Comparison of ENCODE assay signal across 14 cellular contexts in the genomic region with DNA sequence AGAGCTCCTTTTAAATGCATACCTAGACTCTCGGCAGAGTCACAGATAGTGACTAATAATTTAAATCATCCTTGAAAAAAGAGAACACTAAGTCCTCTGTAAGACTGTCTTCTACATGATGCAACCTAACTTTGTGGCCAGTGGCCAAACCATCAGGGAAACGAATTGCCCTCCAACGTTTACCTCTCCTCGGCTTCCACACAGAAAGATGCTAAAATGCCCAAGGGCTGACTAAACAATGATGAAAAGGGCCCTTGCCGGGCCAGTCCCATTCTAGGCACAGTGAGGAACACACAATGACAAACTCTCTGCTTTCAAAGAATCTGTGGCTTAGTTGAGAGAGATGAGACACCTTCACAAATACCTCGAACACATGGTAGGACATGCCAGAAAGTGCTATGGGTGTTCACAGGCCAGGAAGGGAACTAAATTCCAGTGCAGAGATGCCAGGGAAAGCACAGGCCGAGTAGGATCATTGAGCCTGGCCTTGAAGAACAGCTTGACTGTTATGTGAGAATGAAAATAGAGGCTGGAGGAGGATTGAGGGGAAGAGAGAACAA. TPM values are rescaled to one million over a fixed set of nuclear protein-coding genes. Genes with fewer than 3 reads are reported as not detected.
DNase-seq lines count a peak whose midpoint lies in the region; ATAC-seq, FAIRE-seq and TF ChIP-seq lines count a peak whose summit lies in the region.
"Had no signal": no experiment of that assay in that cellular context is flagged by ENCODE, and none has a peak within 500 bp of the region (broad histone marks: within the 10 kb centered on the region; RNA-seq: fewer than 3 reads in every experiment).

No MANE protein-coding gene starts in this region.

- H3K4me1 ChIP-seq in H1 (replicated peaks in 1 of 4; ENCODE audit: control insufficient read depth in 3 of 4, insufficient read depth in 4 of 4, low read length in 3 of 4) (no peaks in the 10 kb centered on the region), mucosa of descending colon (ENCODE audit: low read depth) (no peaks in the 10 kb centered on the region)
- H3K4me1 ChIP-seq: gastrocnemius medialis had no signal

- H3K4me3 ChIP-seq in BJ (ENCODE audit: low read depth, low read length) (no peak overlapping the region), H1 (ENCODE audit: extremely low read depth in 1 of 4, insufficient read depth in 2 of 4, low read depth in 3 of 4, low read length in 4 of 4) (no peak overlapping the region), mucosa of descending colon (no peak overlapping the region), MG63 (no peak overlapping the region)
- H3K4me3 ChIP-seq: gastrocnemius medialis had no signal

- H2BK20ac ChIP-seq in H1 (ENCODE audit: low read length), result no peak overlapping the region

- intact Hi-C loops in mucosa of descending colon (cut with DNase I, micrococcal nuclease), result no loop called here

- H2BK5ac ChIP-seq in H1 (ENCODE audit: low read depth, low read length), result peak overlapping the region; percentile 12; the same call in 1 of the 2 replicates

- H4K91ac ChIP-seq in H1 (replicated peaks; ENCODE audit: insufficient read length, low read length), result no peak overlapping the region

- no peak for TF ChIP-seq CTCF in BJ (IDR thresholded peaks at IDR 0.05; ENCODE audit: insufficient read depth, low read depth, low read length)
- no peak for TF ChIP-seq CTCF in H1 (IDR thresholded peaks at IDR 0.05; ENCODE audit: control extremely low read depth in 1 of 3, insufficient read depth in 1 of 3, low read depth in 1 of 3, low read length in 3 of 3)
- no peak for TF ChIP-seq CTCF in mucosa of descending colon (IDR thresholded peaks at IDR 0.05)

- H3K9me3 ChIP-seq in H1 (ENCODE audit: insufficient read depth in 2 of 2, low read depth in 1 of 2, low read length in 1 of 2) (no peaks in the 10 kb centered on the region), mucosa of descending colon (no peaks in the 10 kb centered on the region), MG63 (no peaks in the 10 kb centered on the region)
- H3K9me3 ChIP-seq: gastrocnemius medialis had no signal

- H3K23me2 ChIP-seq in H1 (ENCODE audit: low read depth, low read length), result no peaks in the 10 kb centered on the region

- TF ChIP-seq POLR2A in H1 (IDR thresholded peaks at IDR 0.05; ENCODE audit: control extremely low read depth in 1 of 2, low read depth in 2 of 2, low read length in 2 of 2), result no peak

- CTCF ChIA-PET in BJ (lab: Yijun Ruan, JAX) (interaction anchor here (1.2 to 1.5 kb wide), 2 partner anchors 11 to 119 kb away, joined by 3 read pairs; no protein-coding TSS in a partner anchor), H1 (lab: Charles Lee; ENCODE audit: partially characterized antibody) (interaction anchor here (1.7 kb wide), 1 partner anchor 119 kb away, joined by 4 read pairs; no protein-coding TSS in a partner anchor)

- H3K14ac ChIP-seq in H1 (ENCODE audit: insufficient read length), result no peak overlapping the region

- no peak overlapping the region for H2AFZ ChIP-seq in H1 (ENCODE audit: low read length)

- no peak for FAIRE-seq in H1 (lab: Jason Lieb, UNC)

- H2BK12ac ChIP-seq in H1 (ENCODE audit: low read depth, low read length), result peak overlapping the region; percentile 69; the same call in 1 of the 2 replicates

- no peak overlapping the region for H2BK15ac ChIP-seq in H1 (ENCODE audit: low read length)

- H3K4me2 ChIP-seq in H1 (ENCODE audit: insufficient read depth in 1 of 2, low read depth in 2 of 2, low read length in 2 of 2), result no peak overlapping the region

- H4K20me1 ChIP-seq in H1 (replicated peaks in 1 of 2; ENCODE audit: control insufficient read depth in 1 of 2, insufficient read depth in 2 of 2, low read length in 2 of 2), result no peaks in the 10 kb centered on the region

- no peak overlapping the region for H3K56ac ChIP-seq in H1 (replicated peaks; ENCODE audit: insufficient read length, low read depth, low read length)

- DNase-seq in BJ (ENCODE audit: low read depth), result peak; percentile 40
- peak; percentile 92 for DNase-seq in LHCN-M2 (ENCODE audit: low read depth)
- no peak for DNase-seq in H1 (ENCODE audit: low read depth in 1 of 2, low spot score in 2 of 2)
- no peak for DNase-seq in mucosa of descending colon
- no peak for DNase-seq in activated CD4-positive, CD25-positive, alpha-beta regulatory T cell (lab: John Stamatoyannopoulos, UW)
- DNase-seq in NCI-H2227 treated with DMSO at 0.1 percent for 48 hours (lab: John Stamatoyannopoulos, UW), result no peak
- DNase-seq in MG63, result no peak
- DNase-seq: activated CD8-positive, alpha-beta memory T cell treated with anti-CD3 and anti-CD28 coated beads, Interleukin-2, amount 10 ng/mL, durations not matched to agents 7 days and 5 days; anterior cingulate cortex; gastrocnemius medialis; Kasumi-1; NCI-H526 treated with DMSO at 0.1 percent for 48 hours had no signal

- 82% methylated on average over 7 of the region's 7 CpGs; no CpG with 5 or more reads in 1 of the 2 experiments for WGBS in H1 (ENCODE audit: extremely low coverage in 1 of 2, insufficient coverage in 1 of 2, insufficient read length in 1 of 2, insufficient replicate concordance in 2 of 2, low coverage in 1 of 2, low lambda C conversion rate in 2 of 2, missing lambda C conversion rate in 1 of 2), 2 experiments

- POLR2A ChIA-PET in BJ (lab: Charles Lee), result no interaction called here
- POLR2A ChIA-PET in H1 (lab: Charles Lee; ENCODE audit: partially characterized antibody), result interaction anchor here (1.5 kb wide), 1 partner anchor 10 kb away, joined by 4 read pairs; no protein-coding TSS in a partner anchor

- H4K5ac ChIP-seq in H1 (ENCODE audit: insufficient read length, low read depth, low read length), result no peak overlapping the region

- no peak overlapping the region for H3K23ac ChIP-seq in H1 (ENCODE audit: insufficient read length)

- ATAC-seq in mucosa of descending colon, result peak; percentile 47
- ATAC-seq in GM21360 (IDR thresholded peaks at IDR 0.05; ENCODE audit: unreplicated experiment), result no peak
- ATAC-seq: activated CD8-positive, alpha-beta memory T cell treated with anti-CD3 and anti-CD28 coated beads, Interleukin-2, amount 10 ng/mL, durations not matched to agents 7 days and 5 days had no signal

- no peak overlapping the region for H2BK120ac ChIP-seq in H1 (replicated peaks; ENCODE audit: low read depth, low read length)

- no peaks in the 10 kb centered on the region for H3K79me2 ChIP-seq in H1 (ENCODE audit: control insufficient read depth in 1 of 2, insufficient read depth in 2 of 2, low read length in 2 of 2)

- no peak overlapping the region for H4K8ac ChIP-seq in H1 (ENCODE audit: extremely low read depth, insufficient read depth, low read length)

- no peaks in the 10 kb centered on the region for H3K79me1 ChIP-seq in H1 (ENCODE audit: low read depth, low read length)

- no peak overlapping the region for H3K4ac ChIP-seq in H1 (replicated peaks; ENCODE audit: insufficient read length, low read depth, low read length)

- no peak overlapping the region for H2AK5ac ChIP-seq in H1 (ENCODE audit: low read depth, low read length)

- H3K27me3 ChIP-seq in BJ (ENCODE audit: control insufficient read depth, insufficient read depth, low read length) (no peaks in the 10 kb centered on the region), H1 (replicated peaks in 1 of 4; ENCODE audit: control insufficient read depth in 3 of 4, extremely low read depth in 1 of 4, insufficient read depth in 3 of 4, low read length in 3 of 4) (no peaks in the 10 kb centered on the region), MG63 (no peaks in the 10 kb centered on the region)
- H3K27me3 ChIP-seq: gastrocnemius medialis had no signal

- H3K9ac ChIP-seq in H1 (replicated peaks in 1 of 4; ENCODE audit: extremely low read depth in 1 of 4, low read depth in 3 of 4, low read length in 3 of 4), result no peak overlapping the region

- TF ChIP-seq RAD21 in H1 (IDR thresholded peaks at IDR 0.05 in 1 of 2, conservative IDR thresholded peaks at IDR 0.05 in 1 of 2; ENCODE audit: low read depth in 2 of 2, low read length in 2 of 2), result no peak

- no peak for TF ChIP-seq EP300 in H1 (IDR thresholded peaks at IDR 0.05; ENCODE audit: borderline replicate concordance in 1 of 2, low read depth in 2 of 2, low read length in 2 of 2)

- no peak overlapping the region for H3K18ac ChIP-seq in H1 (ENCODE audit: extremely low read depth, low read length)

- H3K27ac ChIP-seq in H1 (ENCODE audit: low read depth, low read length), result no peak overlapping the region
- H3K27ac ChIP-seq: gastrocnemius medialis had no signal

- H3K36me3 ChIP-seq in BJ (ENCODE audit: control insufficient read depth, insufficient read depth, low read length) (peaks cover 4% of the 10 kb centered on the region), H1 (ENCODE audit: control insufficient read depth in 2 of 4, insufficient read depth in 4 of 4, low read length in 3 of 4) (peaks cover 15 to 52% (median 32%) of the 10 kb centered on the region in 4 experiments; a peak in 7 of 8 replicates), mucosa of descending colon (ENCODE audit: low read depth) (no peaks in the 10 kb centered on the region), MG63 (peaks cover 7% of the 10 kb centered on the region)

RNA-seq across cellular contexts. Expression of a gene that starts 35.3 kb away (rescaled TPM):
- 0.39 and 0.64 TPM in 2 replicates for polyA plus RNA-seq in BJ (2011; rRNA removed)
- 0.87 and 1.2 TPM in 2 replicates for polyA minus RNA-seq in BJ (2011; rRNA and poly(A)+ RNA removed)
- 1.5 TPM in 2 replicates for total RNA-seq in LHCN-M2 (2014; rRNA removed)
- polyA plus RNA-seq in LHCN-M2 (2012), result 1.9 TPM
- total RNA-seq in H1 (2021; fragmentation: NEBNext Ultra II Directional; extraction: Animal tissue kit (Norgen Biotek cat#: 25700)), result 1.7 and 2.1 TPM in 2 replicates
- polyA plus RNA-seq in H1 (2011; rRNA removed), result 3.1 and 4.8 TPM in 2 replicates
- polyA plus RNA-seq in H1 (2011; cell fraction: cytosol; rRNA removed), result 3.3 TPM
- 7.3 TPM for polyA plus RNA-seq in H1 (2011; cell fraction: nucleus; rRNA removed)
- polyA plus RNA-seq in H1 (2012, experiment 1 of 2), result 1.8 to 2.8 TPM (median 2.2 TPM) in 4 replicates
- 1.2 TPM for polyA plus RNA-seq in H1 (2012, experiment 2 of 2)
- polyA plus RNA-seq in H1 (2013, experiment 1 of 2), result 1.1 TPM
- polyA plus RNA-seq in H1 (2013, experiment 2 of 2), result 0.98 TPM
- polyA minus RNA-seq in H1 (2011; rRNA and poly(A)+ RNA removed), result 3.1 and 3.5 TPM in 2 replicates
- polyA minus RNA-seq in H1 (2011; cell fraction: cytosol; rRNA and poly(A)+ RNA removed), result 3.4 TPM
- polyA minus RNA-seq in H1 (2011; cell fraction: nucleus; rRNA and poly(A)+ RNA removed), result 3.5 TPM
- total RNA-seq in mucosa of descending colon, result 10 to 100 TPM; 12.2 to 15.9 (median 15.6) TPM
- total RNA-seq in MG63 (2014; rRNA removed; shearing (Covaris generic); ENCODE audit: low replicate concordance), result 1.4 and 2.0 TPM in 2 replicates

RNA-seq across cellular contexts. Expression of a gene that starts 48.8 kb away (rescaled TPM):
- polyA plus RNA-seq in BJ (2011; rRNA removed) (5.4 and 7.9 TPM in 2 replicates), H1 (2011; rRNA removed) (4.2 and 5.0 TPM in 2 replicates)
- polyA minus RNA-seq in BJ (2011; rRNA and poly(A)+ RNA removed), result 10.5 and 11.0 TPM in 2 replicates
- total RNA-seq in LHCN-M2 (2014; rRNA removed) (9.9 and 12.8 TPM in 2 replicates), mucosa of descending colon (10 to 100 TPM; 15.5 to 22.8 (median 18.6) TPM)
- 3.5 TPM for polyA plus RNA-seq in LHCN-M2 (2012)
- 27.1 and 29.2 TPM in 2 replicates for total RNA-seq in H1 (2021; fragmentation: NEBNext Ultra II Directional; extraction: Animal tissue kit (Norgen Biotek cat#: 25700))
- polyA plus RNA-seq in H1 (2011; cell fraction: cytosol; rRNA removed), result 5.2 TPM
- polyA plus RNA-seq in H1 (2011; cell fraction: nucleus; rRNA removed), result 9.0 TPM
- polyA plus RNA-seq in H1 (2012, experiment 1 of 2), result 13.1 to 22.2 TPM (median 14.8 TPM) in 4 replicates
- polyA plus RNA-seq in H1 (2012, experiment 2 of 2), result 1.4 TPM
- polyA plus RNA-seq in H1 (2013, experiment 1 of 2), result 11.6 TPM
- 14.2 TPM for polyA plus RNA-seq in H1 (2013, experiment 2 of 2)
- 7.3 and 12.7 TPM in 2 replicates for polyA minus RNA-seq in H1 (2011; rRNA and poly(A)+ RNA removed)
- 10.1 TPM for polyA minus RNA-seq in H1 (2011; cell fraction: cytosol; rRNA and poly(A)+ RNA removed)
- polyA minus RNA-seq in H1 (2011; cell fraction: nucleus; rRNA and poly(A)+ RNA removed), result 27.5 TPM
- 5.7 and 8.0 TPM in 2 replicates for total RNA-seq in MG63 (2014; rRNA removed; shearing (Covaris generic); ENCODE audit: low replicate concordance)

RNA-seq across cellular contexts. Expression of a gene that starts 49.2 kb away (rescaled TPM):
- polyA plus RNA-seq in BJ (2011; rRNA removed) (213 TPM in 2 replicates), H1 (2011; rRNA removed) (410 TPM in 2 replicates)
- 38.5 and 59.7 TPM in 2 replicates for polyA minus RNA-seq in BJ (2011; rRNA and poly(A)+ RNA removed)
- total RNA-seq in LHCN-M2 (2014; rRNA removed) (226 and 251 TPM in 2 replicates), mucosa of descending colon (100 to 1,000 TPM in 2 of 3 donors, 10 to 100 TPM in 1; 52.2 to 115 (median 106) TPM)
- polyA plus RNA-seq in LHCN-M2 (2012), result 288 TPM
- 182 and 192 TPM in 2 replicates for total RNA-seq in H1 (2021; fragmentation: NEBNext Ultra II Directional; extraction: Animal tissue kit (Norgen Biotek cat#: 25700))
- 569 TPM for polyA plus RNA-seq in H1 (2011; cell fraction: cytosol; rRNA removed)
- polyA plus RNA-seq in H1 (2011; cell fraction: nucleus; rRNA removed), result 184 TPM
- 331 to 495 TPM (median 353 TPM) in 4 replicates for polyA plus RNA-seq in H1 (2012, experiment 1 of 2)
- 139 TPM for polyA plus RNA-seq in H1 (2012, experiment 2 of 2)
- polyA plus RNA-seq in H1 (2013, experiment 1 of 2), result 260 TPM
- 290 TPM for polyA plus RNA-seq in H1 (2013, experiment 2 of 2)
- 44.9 and 53.2 TPM in 2 replicates for polyA minus RNA-seq in H1 (2011; rRNA and poly(A)+ RNA removed)
- 87.0 TPM for polyA minus RNA-seq in H1 (2011; cell fraction: cytosol; rRNA and poly(A)+ RNA removed)
- polyA minus RNA-seq in H1 (2011; cell fraction: nucleus; rRNA and poly(A)+ RNA removed), result 34.3 TPM
- 54.8 and 127 TPM in 2 replicates for total RNA-seq in MG63 (2014; rRNA removed; shearing (Covaris generic); ENCODE audit: low replicate concordance)

RNA-seq across cellular contexts. Expression of a gene that starts 59.7 kb away (rescaled TPM):
- polyA plus RNA-seq in BJ (2011; rRNA removed) (6.9 and 21.4 TPM in 2 replicates), H1 (2011; rRNA removed) (2.4 and 4.6 TPM in 2 replicates)
- 3.8 and 4.3 TPM in 2 replicates for polyA minus RNA-seq in BJ (2011; rRNA and poly(A)+ RNA removed)
- total RNA-seq in LHCN-M2 (2014; rRNA removed) (7.4 and 9.6 TPM in 2 replicates), mucosa of descending colon (10 to 100 TPM; 12.1 to 13.5 (median 12.6) TPM)
- 20.5 TPM for polyA plus RNA-seq in LHCN-M2 (2012)
- total RNA-seq in H1 (2021; fragmentation: NEBNext Ultra II Directional; extraction: Animal tissue kit (Norgen Biotek cat#: 25700)), result 11.0 and 12.3 TPM in 2 replicates
- polyA plus RNA-seq in H1 (2011; cell fraction: cytosol; rRNA removed), result 5.0 TPM
- 2.1 TPM for polyA plus RNA-seq in H1 (2011; cell fraction: nucleus; rRNA removed)
- 5.1 to 7.2 TPM (median 6.7 TPM) in 4 replicates for polyA plus RNA-seq in H1 (2012, experiment 1 of 2)
- 11.5 TPM for polyA plus RNA-seq in H1 (2012, experiment 2 of 2)
- 24.1 TPM for polyA plus RNA-seq in H1 (2013, experiment 1 of 2)
- 23.7 TPM for polyA plus RNA-seq in H1 (2013, experiment 2 of 2)
- 2.8 and 3.9 TPM in 2 replicates for polyA minus RNA-seq in H1 (2011; rRNA and poly(A)+ RNA removed)
- polyA minus RNA-seq in H1 (2011; cell fraction: cytosol; rRNA and poly(A)+ RNA removed), result 1.8 TPM
- 9.7 TPM for polyA minus RNA-seq in H1 (2011; cell fraction: nucleus; rRNA and poly(A)+ RNA removed)
- 7.7 and 10.6 TPM in 2 replicates for total RNA-seq in MG63 (2014; rRNA removed; shearing (Covaris generic); ENCODE audit: low replicate concordance)

RNA-seq across cellular contexts. Expression of a gene that starts 59.9 kb away (rescaled TPM):
- polyA plus RNA-seq in BJ (2011; rRNA removed) (2.4 and 2.7 TPM in 2 replicates), H1 (2011; rRNA removed) (2.1 and 2.6 TPM in 2 replicates)
- polyA minus RNA-seq in BJ (2011; rRNA and poly(A)+ RNA removed), result 1.0 and 1.1 TPM in 2 replicates
- total RNA-seq in LHCN-M2 (2014; rRNA removed) (0.45 and 0.92 TPM in 2 replicates), mucosa of descending colon (1 to 10 TPM; 2.2 to 2.7 (median 2.3) TPM)
- polyA plus RNA-seq in LHCN-M2 (2012), result 1.6 TPM
- total RNA-seq in H1 (2021; fragmentation: NEBNext Ultra II Directional; extraction: Animal tissue kit (Norgen Biotek cat#: 25700)), result 1.6 and 2.8 TPM in 2 replicates
- 2.2 TPM for polyA plus RNA-seq in H1 (2011; cell fraction: cytosol; rRNA removed)
- 3.1 TPM for polyA plus RNA-seq in H1 (2011; cell fraction: nucleus; rRNA removed)
- 1.9 to 2.9 TPM (median 2.7 TPM) in 4 replicates for polyA plus RNA-seq in H1 (2012, experiment 1 of 2)
- polyA plus RNA-seq in H1 (2012, experiment 2 of 2), result 1.5 TPM
- 2.5 TPM for polyA plus RNA-seq in H1 (2013, experiment 1 of 2)
- 2.7 TPM for polyA plus RNA-seq in H1 (2013, experiment 2 of 2)
- 0.57 and 0.71 TPM in 2 replicates for polyA minus RNA-seq in H1 (2011; rRNA and poly(A)+ RNA removed)
- 3.0 TPM for polyA minus RNA-seq in H1 (2011; cell fraction: cytosol; rRNA and poly(A)+ RNA removed)
- polyA minus RNA-seq in H1 (2011; cell fraction: nucleus; rRNA and poly(A)+ RNA removed), result 4.0 TPM
- 1.9 and 2.9 TPM in 2 replicates for total RNA-seq in MG63 (2014; rRNA removed; shearing (Covaris generic); ENCODE audit: low replicate concordance)
- total RNA-seq: skeletal muscle tissue had no signal

Comparison
In these comparisons a context has a peak if more than half of its experiments do, and no peak if none do; other contexts are left out.
1. DNase-seq: peak in BJ (single experiment) and LHCN-M2 (single experiment); none in H1 (0 of 2), mucosa of descending colon (0 of 3), activated CD4-positive, CD25-positive, alpha-beta regulatory T cell (0 of 4), NCI-H2227 treated with DMSO at 0.1 percent for 48 hours (single experiment) and MG63 (single experiment).